ENCODE assay signal across 11 cellular contexts in genomic region chr2:94857367-94858162, GRCh38. TPM values are rescaled to one million over a fixed set of nuclear protein-coding genes. Genes with fewer than 3 reads are reported as not detected.
DNase-seq lines count a peak whose midpoint lies in the region; ATAC-seq, FAIRE-seq and TF ChIP-seq lines count a peak whose summit lies in the region.
"Not testable (repeated sequence)": the region's sequence is repeated elsewhere in the genome, so short reads cannot be mapped to it uniquely, and the experiment has no call there.
"Had no signal": no experiment of that assay in that cellular context is flagged by ENCODE, and none has a peak within 500 bp of the region (broad histone marks: within the 10 kb centered on the region; RNA-seq: fewer than 3 reads in every experiment).

No MANE protein-coding gene starts in this region.

- POLR2A ChIA-PET in SK-N-SH (lab: Yijun Ruan, JAX); endothelial cell of umbilical vein (lab: Charles Lee): not testable (repeated sequence)

- BruUV-seq in endothelial cell of umbilical vein (replicated peaks; lab: Mats Ljungman, UMichigan) = not testable (repeated sequence)

- FAIRE-seq in endothelial cell of umbilical vein (lab: Jason Lieb, UNC); keratinocyte (lab: Jason Lieb, UNC); pancreas (lab: Jason Lieb, UNC): not testable (repeated sequence)

- peaks cover 24% of the 10 kb centered on the region for H3K27me3 Mint-ChIP-seq in activated T-helper 17 cell treated with anti-CD3 and anti-CD28 coated beads, Interleukin-2, amount 50 U/mL, for 72 hours

- not testable (repeated sequence) for H3K36me3 Mint-ChIP-seq in activated T-helper 17 cell treated with anti-CD3 and anti-CD28 coated beads, Interleukin-2, amount 50 U/mL, for 72 hours (ENCODE audit: low read depth)

- not testable (repeated sequence) for H2AFZ ChIP-seq in SK-N-SH (ENCODE audit: low read depth); endothelial cell of umbilical vein (ENCODE audit: low read depth, low read length); keratinocyte (ENCODE audit: control insufficient read depth, low read length)

- DNase-seq in DMS79 (lab: John Stamatoyannopoulos, UW) (peak; percentile 12), NCI-H1417 (lab: John Stamatoyannopoulos, UW) (peak in 2 of 3 experiments; percentile 4 to 58), pancreas (peak; percentile 47 to 87 (median 71)), upper lobe of left lung (peak; percentile 36 to 89)
- DNase-seq in SK-N-SH; endothelial cell of umbilical vein (ENCODE audit: low read depth, low spot score); keratinocyte (ENCODE audit: low read depth, low spot score): not testable (repeated sequence)

- not testable (repeated sequence) for H4K20me1 ChIP-seq in SK-N-SH (ENCODE audit: insufficient read depth); endothelial cell of umbilical vein (replicated peaks; ENCODE audit: control insufficient read depth, extremely low read depth, insufficient read depth, low read length); keratinocyte (ENCODE audit: control insufficient read depth, extremely low read depth, insufficient read depth, low read length)

- peaks cover 39% of the 10 kb centered on the region; the same call in 1 of the 2 replicates for H3K27me3 ChIP-seq in SK-N-SH (ENCODE audit: insufficient read depth)
- peaks cover 7 to 15% of the 10 kb centered on the region in 2 experiments for H3K27me3 ChIP-seq in endothelial cell of umbilical vein (ENCODE audit: control insufficient read depth in 2 of 2, insufficient read depth in 2 of 2, low read length in 2 of 2)
- H3K27me3 ChIP-seq in keratinocyte (ENCODE audit: control insufficient read depth, extremely low read depth, insufficient read depth, low read length) = peaks cover 25% of the 10 kb centered on the region
- H3K27me3 ChIP-seq in pancreas = not testable (repeated sequence)
- H3K27me3 ChIP-seq in upper lobe of left lung = peaks cover 0 to 24% (median 6%) of the 10 kb centered on the region in 4 donors

- CTCF ChIA-PET in SK-N-SH (lab: Yijun Ruan, JAX); endothelial cell of umbilical vein (lab: Charles Lee): not testable (repeated sequence)

- TF ChIP-seq CTCF in SK-N-SH (IDR thresholded peaks at IDR 0.05); endothelial cell of umbilical vein (IDR thresholded peaks at IDR 0.05; ENCODE audit: extremely low read depth in 1 of 2, insufficient read depth in 1 of 2, low read depth in 1 of 2, low read length in 2 of 2); pancreas (IDR thresholded peaks at IDR 0.05); upper lobe of left lung (IDR thresholded peaks at IDR 0.05): not testable (repeated sequence)
- TF ChIP-seq CTCF in keratinocyte (optimal IDR thresholded peaks at IDR 0.05 in 1 of 3, IDR thresholded peaks at IDR 0.05 in 1 of 3, conservative IDR thresholded peaks at IDR 0.05 in 1 of 3; ENCODE audit: extremely low read depth in 1 of 3, insufficient read depth in 2 of 3, low read length in 3 of 3) = peak in 1 of 3 experiments; percentile 43

- ATAC-seq in activated T-helper 17 cell treated with anti-CD3 and anti-CD28 coated beads, Interleukin-2, amount 50 U/mL, for 72 hours (replicated peaks); upper lobe of left lung (ENCODE audit: low FRiP score in 2 of 2): not testable (repeated sequence)
- peak in 2 of 4 donors; percentile 79 to 83 for ATAC-seq in pancreas

- H3K4me3 ChIP-seq in SK-N-SH (ENCODE audit: low read depth in 2 of 2, low read length in 1 of 2); endothelial cell of umbilical vein (replicated peaks in 1 of 3; ENCODE audit: insufficient read depth in 1 of 3, low read depth in 1 of 3, low read length in 3 of 3): not testable (repeated sequence)
- H3K4me3 ChIP-seq in keratinocyte (ENCODE audit: control insufficient read depth in 2 of 3, extremely low read depth in 1 of 3, insufficient read depth in 2 of 3, low read depth in 1 of 3, low read length in 3 of 3) (peak overlapping the region in 2 of 3 experiments; percentile 8 to 18), pancreas (peak overlapping the region in 3 of 4 donors; percentile 5 to 47 (median 37)), upper lobe of left lung (peak overlapping the region in 3 of 4 donors; percentile 18 to 31 (median 27))

- H3K9me1 ChIP-seq in endothelial cell of umbilical vein (replicated peaks; ENCODE audit: control insufficient read depth, extremely low read depth, insufficient read depth, low read length); keratinocyte (ENCODE audit: control insufficient read depth, extremely low read depth, insufficient read depth, low read length): not testable (repeated sequence)

- H3K9ac ChIP-seq in SK-N-SH; endothelial cell of umbilical vein (replicated peaks; ENCODE audit: extremely low read depth, insufficient read depth, low read length); keratinocyte (ENCODE audit: control insufficient read depth, extremely low read depth, insufficient read depth, low read length): not testable (repeated sequence)

- not testable (repeated sequence) for H3K4me1 ChIP-seq in SK-N-SH (ENCODE audit: control insufficient read depth in 1 of 2, insufficient read depth in 2 of 2, low read depth in 1 of 2, low read length in 1 of 2); endothelial cell of umbilical vein (ENCODE audit: control insufficient read depth, extremely low read depth, insufficient read depth, low read length); keratinocyte (ENCODE audit: control insufficient read depth, extremely low read depth, insufficient read depth, low read length); pancreas
- H3K4me1 ChIP-seq in upper lobe of left lung = peaks cover 0 to 22% (median 4%) of the 10 kb centered on the region in 4 donors

- TF ChIP-seq EP300 in SK-N-SH (IDR thresholded peaks at IDR 0.05; ENCODE audit: borderline replicate concordance in 1 of 2, low read depth in 1 of 2, low read length in 1 of 2); upper lobe of left lung (IDR thresholded peaks at IDR 0.05): not testable (repeated sequence)

- TF ChIP-seq RAD21 in SK-N-SH (IDR thresholded peaks at IDR 0.05; ENCODE audit: low read length) = not testable (repeated sequence)

- TF ChIP-seq POLR2A in endothelial cell of umbilical vein (IDR thresholded peaks at IDR 0.05; ENCODE audit: low read depth, low read length); upper lobe of left lung (IDR thresholded peaks at IDR 0.05): not testable (repeated sequence)

- WGBS in SK-N-SH (ENCODE audit: low lambda C conversion rate) = 3% methylated on average over 26 of the region's 58 CpGs
- WGBS in pancreas, 2 donors = 2% methylated on average over 47 to 58 of the region's 58 CpGs
- 8% methylated on average over 4 to 25 of the region's 58 CpGs for WGBS in upper lobe of left lung, 2 donors

- H3K4me2 ChIP-seq in SK-N-SH = peak overlapping the region; percentile 24; the same call in 1 of the 2 replicates
- H3K4me2 ChIP-seq in endothelial cell of umbilical vein (ENCODE audit: insufficient read depth, low read length) = not testable (repeated sequence)
- peak overlapping the region; percentile 16 for H3K4me2 ChIP-seq in keratinocyte (ENCODE audit: control insufficient read depth, extremely low read depth, insufficient read depth, low read depth, low read length)

- dilution Hi-C loops in endothelial cell of umbilical vein (cut with MboI; ENCODE audit: extremely low pct_ligation_motif_present, low sequenced_read_pairs); keratinocyte (cut with MboI; ENCODE audit: extremely low pct_ligation_motif_present, low sequenced_read_pairs): not testable (repeated sequence)

- not testable (repeated sequence) for H3F3A ChIP-seq in SK-N-SH (replicated peaks; ENCODE audit: insufficient read depth)

- not testable (repeated sequence) for H3K27ac ChIP-seq in SK-N-SH (ENCODE audit: low read depth in 2 of 2, low read length in 1 of 2); endothelial cell of umbilical vein (ENCODE audit: insufficient read depth, low read depth, low read length); keratinocyte (ENCODE audit: control insufficient read depth, insufficient read depth, low read length); pancreas; upper lobe of left lung

- H3K9me3 Mint-ChIP-seq in activated T-helper 17 cell treated with anti-CD3 and anti-CD28 coated beads, Interleukin-2, amount 50 U/mL, for 72 hours = not testable (repeated sequence)

- not testable (repeated sequence) for H3K36me3 ChIP-seq in SK-N-SH (replicated peaks in 1 of 2; ENCODE audit: control insufficient read depth in 1 of 2, insufficient read depth in 2 of 2, low read length in 1 of 2); endothelial cell of umbilical vein (ENCODE audit: control insufficient read depth in 2 of 2, extremely low read depth in 1 of 2, insufficient read depth in 2 of 2, low read length in 2 of 2); keratinocyte (ENCODE audit: control insufficient read depth in 2 of 2, extremely low read depth in 1 of 2, insufficient read depth in 2 of 2, low read length in 2 of 2); pancreas; upper lobe of left lung

- H3K4me1 Mint-ChIP-seq in activated T-helper 17 cell treated with anti-CD3 and anti-CD28 coated beads, Interleukin-2, amount 50 U/mL, for 72 hours = not testable (repeated sequence)

- intact Hi-C loops in endothelial cell of umbilical vein (cut with micrococcal nuclease); pancreas (cut with DNase I): not testable (repeated sequence)

- H3K27ac Mint-ChIP-seq in activated T-helper 17 cell treated with anti-CD3 and anti-CD28 coated beads, Interleukin-2, amount 50 U/mL, for 72 hours = not testable (repeated sequence)

- H3K79me2 ChIP-seq in SK-N-SH (ENCODE audit: insufficient read depth); endothelial cell of umbilical vein (ENCODE audit: control insufficient read depth, insufficient read depth, low read length); keratinocyte (ENCODE audit: control insufficient read depth, insufficient read depth, low read length): not testable (repeated sequence)

- not testable (repeated sequence) for H3K9me3 ChIP-seq in SK-N-SH; endothelial cell of umbilical vein (replicated peaks; ENCODE audit: control insufficient read depth, insufficient read depth, low read length); keratinocyte (ENCODE audit: control insufficient read depth, low read depth, low read length); pancreas; upper lobe of left lung

- H3K4me3 Mint-ChIP-seq in activated T-helper 17 cell treated with anti-CD3 and anti-CD28 coated beads, Interleukin-2, amount 50 U/mL, for 72 hours = peak overlapping the region; percentile 29

- not testable (repeated sequence) for H3K9me2 ChIP-seq in SK-N-SH

RNA-seq across cellular contexts. Expression of gene TEKT4, which starts 13.7 kb away (rescaled TPM):
- not detected in 2 replicates for polyA plus RNA-seq in SK-N-SH (2012; rRNA removed)
- polyA plus RNA-seq in SK-N-SH (2012; cell fraction: cytosol; rRNA removed) = not detected in 2 replicates
- not detected in 2 replicates for polyA plus RNA-seq in SK-N-SH (2012; cell fraction: nucleus; rRNA removed)
- total RNA-seq in activated T-helper 17 cell treated with anti-CD3 and anti-CD28 coated beads, Interleukin-2, amount 50 U/mL, for 72 hours = not detected
- total RNA-seq in endothelial cell of umbilical vein = not detected in 2 replicates
- polyA plus RNA-seq in endothelial cell of umbilical vein = not detected in 2 replicates
- not detected in 2 replicates for polyA plus RNA-seq in endothelial cell of umbilical vein (2011; cell fraction: cytosol; rRNA removed)
- not detected in 2 replicates for polyA plus RNA-seq in endothelial cell of umbilical vein (2011; cell fraction: nucleus; rRNA removed)
- polyA plus RNA-seq in endothelial cell of umbilical vein (2012) = not detected in 2 replicates
- not detected in 2 replicates for polyA minus RNA-seq in endothelial cell of umbilical vein
- polyA minus RNA-seq in endothelial cell of umbilical vein (2011; cell fraction: cytosol; rRNA and poly(A)+ RNA removed) = not detected
- not detected in 2 replicates for polyA minus RNA-seq in endothelial cell of umbilical vein (2011; cell fraction: nucleus; rRNA and poly(A)+ RNA removed)
- polyA plus RNA-seq in keratinocyte = not detected in 3 replicates
- polyA plus RNA-seq in keratinocyte (2011; ENCODE audit: low read depth) = not detected
- polyA plus RNA-seq in keratinocyte (2011; cell fraction: cytosol; rRNA removed) = not detected in 2 replicates
- polyA plus RNA-seq in keratinocyte (2011; cell fraction: nucleus; rRNA removed) = not detected in 2 replicates
- not detected in 2 replicates for polyA plus RNA-seq in keratinocyte (2012; ENCODE audit: low replicate concordance)
- polyA minus RNA-seq in keratinocyte = not detected in 3 replicates
- not detected for polyA minus RNA-seq in keratinocyte (2011; cell fraction: cytosol; rRNA and poly(A)+ RNA removed)
- polyA minus RNA-seq in keratinocyte (2011; cell fraction: nucleus; rRNA and poly(A)+ RNA removed) = not detected in 2 replicates
- under 1 TPM in 1 of 6 donors, not detected in 5; 0.14 TPM for total RNA-seq in pancreas
- not detected for polyA plus RNA-seq in pancreas
- 1 to 10 TPM in 5 of 6 donors, under 1 TPM in 1; 0.23 to 6.0 (median 2.4) TPM for total RNA-seq in upper lobe of left lung
- total RNA-seq: gastroesophageal sphincter, liver had no signal
- polyA plus RNA-seq: liver, neural cell had no signal
